In genomic region chr10:21402606-21403083, GRCh38 we compare ENCODE assay signal across 1 cellular context.
TF ChIP-seq lines count a peak whose summit lies in the region.

No MANE protein-coding gene starts in this region.

TF ChIP-seq in HEK293, 187 proteins besides CTCF, POLR2A, EP300 and RAD21 (continued from another document and continues in another):
- TF ChIP-seq ZNF280D (tag by site-specific recombination; IDR thresholded peaks at IDR 0.05) = no peak
- TF ChIP-seq HOXC10 (CRISPR knock-in tag; IDR thresholded peaks at IDR 0.05) = no peak
- TF ChIP-seq WT1 (tag by site-specific recombination; IDR thresholded peaks at IDR 0.05) = peak; percentile 34; the same call in 1 of the 2 replicates
- TF ChIP-seq ZNF184 (tag by site-specific recombination; IDR thresholded peaks at IDR 0.05) = no peak; the same call in 1 of the 2 replicates
- TF ChIP-seq ZNF501 (tag by site-specific recombination; IDR thresholded peaks at IDR 0.05) = peak; percentile 55; the same call in 1 of the 2 replicates
- peak; percentile 54; the same call in 1 of the 2 replicates for TF ChIP-seq ZNF561 (tag by site-specific recombination; IDR thresholded peaks at IDR 0.05; ENCODE audit: borderline replicate concordance)
- TF ChIP-seq, protein P1, sequence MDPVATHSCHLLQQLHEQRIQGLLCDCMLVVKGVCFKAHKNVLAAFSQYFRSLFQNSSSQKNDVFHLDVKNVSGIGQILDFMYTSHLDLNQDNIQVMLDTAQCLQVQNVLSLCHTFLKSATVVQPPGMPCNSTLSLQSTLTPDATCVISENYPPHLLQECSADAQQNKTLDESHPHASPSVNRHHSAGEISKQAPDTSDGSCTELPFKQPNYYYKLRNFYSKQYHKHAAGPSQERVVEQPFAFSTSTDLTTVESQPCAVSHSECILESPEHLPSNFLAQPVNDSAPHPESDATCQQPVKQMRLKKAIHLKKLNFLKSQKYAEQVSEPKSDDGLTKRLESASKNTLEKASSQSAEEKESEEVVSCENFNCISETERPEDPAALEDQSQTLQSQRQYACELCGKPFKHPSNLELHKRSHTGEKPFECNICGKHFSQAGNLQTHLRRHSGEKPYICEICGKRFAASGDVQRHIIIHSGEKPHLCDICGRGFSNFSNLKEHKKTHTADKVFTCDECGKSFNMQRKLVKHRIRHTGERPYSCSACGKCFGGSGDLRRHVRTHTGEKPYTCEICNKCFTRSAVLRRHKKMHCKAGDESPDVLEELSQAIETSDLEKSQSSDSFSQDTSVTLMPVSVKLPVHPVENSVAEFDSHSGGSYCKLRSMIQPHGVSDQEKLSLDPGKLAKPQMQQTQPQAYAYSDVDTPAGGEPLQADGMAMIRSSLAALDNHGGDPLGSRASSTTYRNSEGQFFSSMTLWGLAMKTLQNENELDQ (tag by site-specific recombination; IDR thresholded peaks at IDR 0.05; ENCODE audit: low read depth) = no peak
- TF ChIP-seq ZFHX2 (tag by site-specific recombination; conservative IDR thresholded peaks at IDR 0.05) = 0 out of 2 replicates have a peak, but pooled peaks have one; percentile 8
- no peak for TF ChIP-seq ZNF48 (tag by site-specific recombination; IDR thresholded peaks at IDR 0.05)
- TF ChIP-seq SP7 (tag by site-specific recombination; IDR thresholded peaks at IDR 0.05) = no peak
- TF ChIP-seq ZNF311 (tag by site-specific recombination; IDR thresholded peaks at IDR 0.05; ENCODE audit: borderline replicate concordance) = no peak
- TF ChIP-seq ZNF24 (tag by site-specific recombination; IDR thresholded peaks at IDR 0.05) = peak; percentile 56
- peak; percentile 64 for TF ChIP-seq ZNF335 (tag by site-specific recombination; conservative IDR thresholded peaks at IDR 0.05)
- TF ChIP-seq ZNF416 (tag by site-specific recombination; IDR thresholded peaks at IDR 0.05) = no peak
- TF ChIP-seq ZNF121 (tag by site-specific recombination; IDR thresholded peaks at IDR 0.05) = no peak
- no peak for TF ChIP-seq ZFP3 (tag by site-specific recombination; IDR thresholded peaks at IDR 0.05; ENCODE audit: low read depth)
- TF ChIP-seq, protein P2, sequence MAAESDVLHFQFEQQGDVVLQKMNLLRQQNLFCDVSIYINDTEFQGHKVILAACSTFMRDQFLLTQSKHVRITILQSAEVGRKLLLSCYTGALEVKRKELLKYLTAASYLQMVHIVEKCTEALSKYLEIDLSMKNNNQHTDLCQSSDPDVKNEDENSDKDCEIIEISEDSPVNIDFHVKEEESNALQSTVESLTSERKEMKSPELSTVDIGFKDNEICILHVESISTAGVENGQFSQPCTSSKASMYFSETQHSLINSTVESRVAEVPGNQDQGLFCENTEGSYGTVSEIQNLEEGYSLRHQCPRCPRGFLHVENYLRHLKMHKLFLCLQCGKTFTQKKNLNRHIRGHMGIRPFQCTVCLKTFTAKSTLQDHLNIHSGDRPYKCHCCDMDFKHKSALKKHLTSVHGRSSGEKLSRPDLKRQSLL (tag by site-specific recombination; IDR thresholded peaks at IDR 0.05) = no peak
- peak; percentile 54; the same call in 1 of the 2 replicates for TF ChIP-seq ZNF423 (tag by site-specific recombination; IDR thresholded peaks at IDR 0.05)
- no peak for TF ChIP-seq ZNF664 (tag by site-specific recombination; IDR thresholded peaks at IDR 0.05)
- no peak for TF ChIP-seq ZNF16 (tag by site-specific recombination; IDR thresholded peaks at IDR 0.05; ENCODE audit: low read depth)
- TF ChIP-seq ZFP69B (tag by site-specific recombination; IDR thresholded peaks at IDR 0.05) = no peak
- TF ChIP-seq, protein P3, sequence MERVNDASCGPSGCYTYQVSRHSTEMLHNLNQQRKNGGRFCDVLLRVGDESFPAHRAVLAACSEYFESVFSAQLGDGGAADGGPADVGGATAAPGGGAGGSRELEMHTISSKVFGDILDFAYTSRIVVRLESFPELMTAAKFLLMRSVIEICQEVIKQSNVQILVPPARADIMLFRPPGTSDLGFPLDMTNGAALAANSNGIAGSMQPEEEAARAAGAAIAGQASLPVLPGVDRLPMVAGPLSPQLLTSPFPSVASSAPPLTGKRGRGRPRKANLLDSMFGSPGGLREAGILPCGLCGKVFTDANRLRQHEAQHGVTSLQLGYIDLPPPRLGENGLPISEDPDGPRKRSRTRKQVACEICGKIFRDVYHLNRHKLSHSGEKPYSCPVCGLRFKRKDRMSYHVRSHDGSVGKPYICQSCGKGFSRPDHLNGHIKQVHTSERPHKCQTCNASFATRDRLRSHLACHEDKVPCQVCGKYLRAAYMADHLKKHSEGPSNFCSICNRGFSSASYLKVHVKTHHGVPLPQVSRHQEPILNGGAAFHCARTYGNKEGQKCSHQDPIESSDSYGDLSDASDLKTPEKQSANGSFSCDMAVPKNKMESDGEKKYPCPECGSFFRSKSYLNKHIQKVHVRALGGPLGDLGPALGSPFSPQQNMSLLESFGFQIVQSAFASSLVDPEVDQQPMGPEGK (tag by site-specific recombination; IDR thresholded peaks at IDR 0.05) = no peak
- TF ChIP-seq ZBTB26 (tag by site-specific recombination; optimal IDR thresholded peaks at IDR 0.05) = no peak
- no peak for TF ChIP-seq ZNF596 (tag by site-specific recombination; IDR thresholded peaks at IDR 0.05)
- no peak for TF ChIP-seq TCF7L2 (IDR thresholded peaks at IDR 0.05; ENCODE audit: borderline replicate concordance, low read depth, low read length)
- no peak for TF ChIP-seq ZBTB7A (tag by site-specific recombination; IDR thresholded peaks at IDR 0.05; ENCODE audit: low read depth)
- TF ChIP-seq ZBTB17 (tag by site-specific recombination; IDR thresholded peaks at IDR 0.05) = no peak
- no peak for TF ChIP-seq TRIM28 (IDR thresholded peaks at IDR 0.05; ENCODE audit: borderline replicate concordance, low read length)
- no peak for TF ChIP-seq ZNF37A (tag by site-specific recombination; IDR thresholded peaks at IDR 0.05)
- TF ChIP-seq, protein P4, sequence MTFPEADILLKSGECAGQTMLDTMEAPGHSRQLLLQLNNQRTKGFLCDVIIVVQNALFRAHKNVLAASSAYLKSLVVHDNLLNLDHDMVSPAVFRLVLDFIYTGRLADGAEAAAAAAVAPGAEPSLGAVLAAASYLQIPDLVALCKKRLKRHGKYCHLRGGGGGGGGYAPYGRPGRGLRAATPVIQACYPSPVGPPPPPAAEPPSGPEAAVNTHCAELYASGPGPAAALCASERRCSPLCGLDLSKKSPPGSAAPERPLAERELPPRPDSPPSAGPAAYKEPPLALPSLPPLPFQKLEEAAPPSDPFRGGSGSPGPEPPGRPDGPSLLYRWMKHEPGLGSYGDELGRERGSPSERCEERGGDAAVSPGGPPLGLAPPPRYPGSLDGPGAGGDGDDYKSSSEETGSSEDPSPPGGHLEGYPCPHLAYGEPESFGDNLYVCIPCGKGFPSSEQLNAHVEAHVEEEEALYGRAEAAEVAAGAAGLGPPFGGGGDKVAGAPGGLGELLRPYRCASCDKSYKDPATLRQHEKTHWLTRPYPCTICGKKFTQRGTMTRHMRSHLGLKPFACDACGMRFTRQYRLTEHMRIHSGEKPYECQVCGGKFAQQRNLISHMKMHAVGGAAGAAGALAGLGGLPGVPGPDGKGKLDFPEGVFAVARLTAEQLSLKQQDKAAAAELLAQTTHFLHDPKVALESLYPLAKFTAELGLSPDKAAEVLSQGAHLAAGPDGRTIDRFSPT (tag by site-specific recombination; IDR thresholded peaks at IDR 0.05) = no peak
- no peak for TF ChIP-seq ZNF701 (tag by site-specific recombination; IDR thresholded peaks at IDR 0.05)
- TF ChIP-seq GLIS2 (tag by site-specific recombination; IDR thresholded peaks at IDR 0.05) = peak; percentile 58; the same call in 1 of the 2 replicates
- TF ChIP-seq, protein P5, sequence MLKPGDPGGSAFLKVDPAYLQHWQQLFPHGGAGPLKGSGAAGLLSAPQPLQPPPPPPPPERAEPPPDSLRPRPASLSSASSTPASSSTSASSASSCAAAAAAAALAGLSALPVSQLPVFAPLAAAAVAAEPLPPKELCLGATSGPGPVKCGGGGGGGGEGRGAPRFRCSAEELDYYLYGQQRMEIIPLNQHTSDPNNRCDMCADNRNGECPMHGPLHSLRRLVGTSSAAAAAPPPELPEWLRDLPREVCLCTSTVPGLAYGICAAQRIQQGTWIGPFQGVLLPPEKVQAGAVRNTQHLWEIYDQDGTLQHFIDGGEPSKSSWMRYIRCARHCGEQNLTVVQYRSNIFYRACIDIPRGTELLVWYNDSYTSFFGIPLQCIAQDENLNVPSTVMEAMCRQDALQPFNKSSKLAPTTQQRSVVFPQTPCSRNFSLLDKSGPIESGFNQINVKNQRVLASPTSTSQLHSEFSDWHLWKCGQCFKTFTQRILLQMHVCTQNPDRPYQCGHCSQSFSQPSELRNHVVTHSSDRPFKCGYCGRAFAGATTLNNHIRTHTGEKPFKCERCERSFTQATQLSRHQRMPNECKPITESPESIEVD (tag by site-specific recombination; IDR thresholded peaks at IDR 0.05) = peak; percentile 72
- no peak for TF ChIP-seq ZFP41 (tag by site-specific recombination; IDR thresholded peaks at IDR 0.05; ENCODE audit: borderline replicate concordance)
- no peak for TF ChIP-seq KLF17 (tag by site-specific recombination; IDR thresholded peaks at IDR 0.05)
- no peak for TF ChIP-seq ZNF530 (tag by site-specific recombination; IDR thresholded peaks at IDR 0.05; ENCODE audit: low read depth)
- TF ChIP-seq ZNF785 (tag by site-specific recombination; IDR thresholded peaks at IDR 0.05) = no peak
- no peak for TF ChIP-seq KLF7 (tag by site-specific recombination; IDR thresholded peaks at IDR 0.05; ENCODE audit: borderline replicate concordance)
- peak; percentile 60 for TF ChIP-seq OSR2 (tag by site-specific recombination; IDR thresholded peaks at IDR 0.05)
- TF ChIP-seq ZNF623 (tag by site-specific recombination; IDR thresholded peaks at IDR 0.05) = no peak
- TF ChIP-seq ZNF404 (tag by site-specific recombination; IDR thresholded peaks at IDR 0.05) = no peak
- TF ChIP-seq ZNF670 (tag by site-specific recombination; IDR thresholded peaks at IDR 0.05; ENCODE audit: low read depth) = no peak
- TF ChIP-seq ZNF221 (tag by site-specific recombination; IDR thresholded peaks at IDR 0.05; ENCODE audit: borderline replicate concordance) = no peak
- no peak for TF ChIP-seq ZNF112 (tag by site-specific recombination; IDR thresholded peaks at IDR 0.05)
- TF ChIP-seq ZNF624 (tag by site-specific recombination; IDR thresholded peaks at IDR 0.05) = no peak
- 0 out of 2 replicates have a peak, but pooled peaks have one; percentile 32 for TF ChIP-seq ZEB2 (tag by site-specific recombination; IDR thresholded peaks at IDR 0.05)
- no peak for TF ChIP-seq ZNF23 (tag by site-specific recombination; IDR thresholded peaks at IDR 0.05; ENCODE audit: borderline replicate concordance)
- TF ChIP-seq, protein P6, sequence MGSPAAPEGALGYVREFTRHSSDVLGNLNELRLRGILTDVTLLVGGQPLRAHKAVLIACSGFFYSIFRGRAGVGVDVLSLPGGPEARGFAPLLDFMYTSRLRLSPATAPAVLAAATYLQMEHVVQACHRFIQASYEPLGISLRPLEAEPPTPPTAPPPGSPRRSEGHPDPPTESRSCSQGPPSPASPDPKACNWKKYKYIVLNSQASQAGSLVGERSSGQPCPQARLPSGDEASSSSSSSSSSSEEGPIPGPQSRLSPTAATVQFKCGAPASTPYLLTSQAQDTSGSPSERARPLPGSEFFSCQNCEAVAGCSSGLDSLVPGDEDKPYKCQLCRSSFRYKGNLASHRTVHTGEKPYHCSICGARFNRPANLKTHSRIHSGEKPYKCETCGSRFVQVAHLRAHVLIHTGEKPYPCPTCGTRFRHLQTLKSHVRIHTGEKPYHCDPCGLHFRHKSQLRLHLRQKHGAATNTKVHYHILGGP (tag by site-specific recombination; IDR thresholded peaks at IDR 0.05) = 0 out of 2 replicates have a peak, but pooled peaks have one; percentile 16
- TF ChIP-seq ZSCAN23 (tag by site-specific recombination; IDR thresholded peaks at IDR 0.05) = no peak
- no peak; the same call in 1 of the 2 replicates for TF ChIP-seq KLF8 (tag by site-specific recombination; IDR thresholded peaks at IDR 0.05)
- no peak for TF ChIP-seq ZNF266 (tag by site-specific recombination; IDR thresholded peaks at IDR 0.05; ENCODE audit: low read depth)
